In genomic region chr12:110619534-110619953, GRCh38 we compare ENCODE assay signal across 1 cellular context.
A peak's percentile ranks its signal among the peaks of the same experiment; 100 is the strongest.
TF ChIP-seq lines count a peak whose summit lies in the region.

No MANE protein-coding gene starts in this region.

TF ChIP-seq in GM12878, 131 proteins besides CTCF, POLR2A, EP300 and RAD21 (continued from another document):
- TF ChIP-seq, protein P1, sequence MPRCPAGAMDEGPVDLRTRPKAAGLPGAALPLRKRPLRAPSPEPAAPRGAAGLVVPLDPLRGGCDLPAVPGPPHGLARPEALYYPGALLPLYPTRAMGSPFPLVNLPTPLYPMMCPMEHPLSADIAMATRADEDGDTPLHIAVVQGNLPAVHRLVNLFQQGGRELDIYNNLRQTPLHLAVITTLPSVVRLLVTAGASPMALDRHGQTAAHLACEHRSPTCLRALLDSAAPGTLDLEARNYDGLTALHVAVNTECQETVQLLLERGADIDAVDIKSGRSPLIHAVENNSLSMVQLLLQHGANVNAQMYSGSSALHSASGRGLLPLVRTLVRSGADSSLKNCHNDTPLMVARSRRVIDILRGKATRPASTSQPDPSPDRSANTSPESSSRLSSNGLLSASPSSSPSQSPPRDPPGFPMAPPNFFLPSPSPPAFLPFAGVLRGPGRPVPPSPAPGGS (IDR thresholded peaks at IDR 0.05; ENCODE audit: borderline replicate concordance, insufficient read depth, low read depth, low read length, poor library complexity, severe bottlenecking): peak; percentile 89
- TF ChIP-seq MAX (IDR thresholded peaks at IDR 0.05; ENCODE audit: low read depth, low read length) (no peak), NR2C2 (IDR thresholded peaks at IDR 0.05; ENCODE audit: borderline replicate concordance, control insufficient read depth, insufficient read length, low read depth) (no peak)
